13 cellular contexts compared by ENCODE assay signal in genomic region chr15:80367094-80367493, GRCh38. TPM values are rescaled to one million over a fixed set of nuclear protein-coding genes. Genes with fewer than 3 reads are reported as not detected.
DNase-seq lines count a peak whose midpoint lies in the region; ATAC-seq and TF ChIP-seq lines count a peak whose summit lies in the region.
"Had no signal": no experiment of that assay in that cellular context is flagged by ENCODE, and none has a peak within 500 bp of the region (broad histone marks: within the 10 kb centered on the region; RNA-seq: fewer than 3 reads in every experiment).

No MANE protein-coding gene starts in this region.

- TF ChIP-seq CTCF in BJ (IDR thresholded peaks at IDR 0.05; ENCODE audit: insufficient read depth, low read depth, low read length) (0 out of 2 replicates have a peak, but pooled peaks have one; percentile 13), GM12873 (IDR thresholded peaks at IDR 0.05; ENCODE audit: insufficient read depth, low read depth, low read length, missing control alignments) (peak; percentile 45), endodermal cell (conservative IDR thresholded peaks at IDR 0.05) (peak; percentile 79)

- WGBS in endodermal cell (ENCODE audit: insufficient coverage in 1 of 2, insufficient read length in 1 of 2), 2 experiments: 75 to 77% methylated on average over 3 of the region's 3 CpGs

- no peaks in the 10 kb centered on the region for H3K36me3 Mint-ChIP-seq in endodermal cell (ENCODE audit: low read depth)
- no peaks in the 10 kb centered on the region for H3K36me3 Mint-ChIP-seq in stimulated activated memory B cell treated with anti-CD40 and anti-IgM and Interleukin-4, amounts not matched to agents 10 μg/mL and 1 μg/mL and 100 μg/mL, for 72 hours

- peaks cover 1% of the 10 kb centered on the region for H3K4me1 Mint-ChIP-seq in endodermal cell
- H3K4me1 Mint-ChIP-seq in stimulated activated memory B cell treated with anti-CD40 and anti-IgM and Interleukin-4, amounts not matched to agents 10 μg/mL and 1 μg/mL and 100 μg/mL, for 72 hours: no peaks in the 10 kb centered on the region

- POLR2A ChIA-PET in BJ (lab: Charles Lee): no interaction called here

- peaks cover 47% of the 10 kb centered on the region for H3K9me3 Mint-ChIP-seq in endodermal cell
- peaks cover 15% of the 10 kb centered on the region for H3K9me3 Mint-ChIP-seq in stimulated activated memory B cell treated with anti-CD40 and anti-IgM and Interleukin-4, amounts not matched to agents 10 μg/mL and 1 μg/mL and 100 μg/mL, for 72 hours

- CTCF ChIA-PET in BJ (lab: Yijun Ruan, JAX): no interaction called here

- no peak overlapping the region for H3K27ac Mint-ChIP-seq in endodermal cell
- H3K27ac Mint-ChIP-seq in stimulated activated memory B cell treated with anti-CD40 and anti-IgM and Interleukin-4, amounts not matched to agents 10 μg/mL and 1 μg/mL and 100 μg/mL, for 72 hours: no peak overlapping the region
- H3K27ac Mint-ChIP-seq: activated T-helper 2 cell treated with anti-CD3 and anti-CD28 coated beads, Interferon-gamma antibody, Interleukin-2, Interleukin-4, amounts not matched to agents 10 μg/mL and 5 μg/mL and 100 μg/mL, durations not matched to agents 14 hours and 24 hours and 36 hours had no signal

- peaks cover 6% of the 10 kb centered on the region for H3K27me3 Mint-ChIP-seq in endodermal cell (ENCODE audit: insufficient read depth)
- H3K27me3 Mint-ChIP-seq in stimulated activated memory B cell treated with anti-CD40 and anti-IgM and Interleukin-4, amounts not matched to agents 10 μg/mL and 1 μg/mL and 100 μg/mL, for 72 hours: peaks cover 12% of the 10 kb centered on the region

- no peaks in the 10 kb centered on the region for H3K36me3 ChIP-seq in BJ (ENCODE audit: control insufficient read depth, insufficient read depth, low read length)
- H3K36me3 ChIP-seq in endodermal cell (ENCODE audit: control insufficient read depth, insufficient read depth, low read length): no peaks in the 10 kb centered on the region

- H3K27me3 ChIP-seq in BJ (ENCODE audit: control insufficient read depth, insufficient read depth, low read length) (peaks cover 3% of the 10 kb centered on the region), endodermal cell (ENCODE audit: control insufficient read depth, insufficient read depth, low read length, poor library complexity, severe bottlenecking) (no peaks in the 10 kb centered on the region)

- H3K4me3 ChIP-seq in BJ (ENCODE audit: low read depth, low read length): no peak overlapping the region
- no peak overlapping the region for H3K4me3 ChIP-seq in endodermal cell (ENCODE audit: low read length)

- H3K9ac ChIP-seq in endodermal cell (ENCODE audit: extremely low read depth, low read length, poor library complexity, severe bottlenecking): no peak overlapping the region

- no peak for ATAC-seq in stimulated activated memory B cell treated with anti-CD40 and anti-IgM and Interleukin-4, amounts not matched to agents 10 μg/mL and 1 μg/mL and 100 μg/mL, for 72 hours
- ATAC-seq in GM18498 (IDR thresholded peaks at IDR 0.05; ENCODE audit: unreplicated experiment): no peak

- H3K4me3 Mint-ChIP-seq in endodermal cell: no peak overlapping the region
- H3K4me3 Mint-ChIP-seq in stimulated activated memory B cell treated with anti-CD40 and anti-IgM and Interleukin-4, amounts not matched to agents 10 μg/mL and 1 μg/mL and 100 μg/mL, for 72 hours: no peak overlapping the region

- H3K27ac ChIP-seq in endodermal cell (ENCODE audit: low read depth, low read length): no peak overlapping the region

- DNase-seq in BJ (ENCODE audit: low read depth) (no peak), NCI-H524 treated with DMSO at 0.1 percent for 48 hours (lab: John Stamatoyannopoulos, UW) (peak; percentile 12), endodermal cell (peak; percentile 87), NCI-H1105 treated with DMSO at 0.1 percent for 48 hours (lab: John Stamatoyannopoulos, UW) (no peak), H4 (ENCODE audit: low spot score) (no peak)
- DNase-seq: KG1; mesenchymal stem cell; stimulated activated naive CD4-positive, alpha-beta T cell; T-helper 9 cell had no signal

- no peaks in the 10 kb centered on the region for H3K4me1 ChIP-seq in endodermal cell (ENCODE audit: control insufficient read depth, insufficient read depth, low read length)

- peaks cover 31% of the 10 kb centered on the region for H3K9me3 ChIP-seq in endodermal cell (ENCODE audit: control insufficient read depth, low read length)

RNA-seq across cellular contexts. Expression of gene ARNT2, which starts 37.1 kb away (rescaled TPM):
- polyA plus RNA-seq in BJ (2011; rRNA removed): 27.5 and 44.6 TPM in 2 replicates
- 43.8 and 45.4 TPM in 2 replicates for polyA minus RNA-seq in BJ (2011; rRNA and poly(A)+ RNA removed)
- 10 to 100 TPM in 1 of 2 donors, 1 to 10 TPM in 1; 8.0 to 15.9 TPM for total RNA-seq in endodermal cell
- 24.3 TPM for polyA plus RNA-seq in endodermal cell (2013, experiment 1 of 2)
- polyA plus RNA-seq in endodermal cell (2013, experiment 2 of 2): 24.4 TPM
- total RNA-seq in H4 (2014; rRNA removed; shearing (Covaris generic)): 3.3 and 5.3 TPM in 2 replicates
- total RNA-seq: activated T-helper 2 cell treated with anti-CD3 and anti-CD28 coated beads, Interferon-gamma antibody, Interleukin-2, Interleukin-4, amounts not matched to agents 10 μg/mL and 5 μg/mL and 100 μg/mL, durations not matched to agents 14 hours and 24 hours and 36 hours had no signal

Comparison
In these comparisons a context has a peak if more than half of its experiments do, and no peak if none do; other contexts are left out.
1. DNase-seq: peak in NCI-H524 treated with DMSO at 0.1 percent for 48 hours (single experiment) and endodermal cell (single experiment); none in BJ (single experiment), NCI-H1105 treated with DMSO at 0.1 percent for 48 hours (single experiment) and H4 (single experiment).
2. CTCF ChIP-seq: peak in every context shown above with its lines; median percentile 79 in endodermal cell; 45 in GM12873; 13 in BJ.